In the genomic region with DNA sequence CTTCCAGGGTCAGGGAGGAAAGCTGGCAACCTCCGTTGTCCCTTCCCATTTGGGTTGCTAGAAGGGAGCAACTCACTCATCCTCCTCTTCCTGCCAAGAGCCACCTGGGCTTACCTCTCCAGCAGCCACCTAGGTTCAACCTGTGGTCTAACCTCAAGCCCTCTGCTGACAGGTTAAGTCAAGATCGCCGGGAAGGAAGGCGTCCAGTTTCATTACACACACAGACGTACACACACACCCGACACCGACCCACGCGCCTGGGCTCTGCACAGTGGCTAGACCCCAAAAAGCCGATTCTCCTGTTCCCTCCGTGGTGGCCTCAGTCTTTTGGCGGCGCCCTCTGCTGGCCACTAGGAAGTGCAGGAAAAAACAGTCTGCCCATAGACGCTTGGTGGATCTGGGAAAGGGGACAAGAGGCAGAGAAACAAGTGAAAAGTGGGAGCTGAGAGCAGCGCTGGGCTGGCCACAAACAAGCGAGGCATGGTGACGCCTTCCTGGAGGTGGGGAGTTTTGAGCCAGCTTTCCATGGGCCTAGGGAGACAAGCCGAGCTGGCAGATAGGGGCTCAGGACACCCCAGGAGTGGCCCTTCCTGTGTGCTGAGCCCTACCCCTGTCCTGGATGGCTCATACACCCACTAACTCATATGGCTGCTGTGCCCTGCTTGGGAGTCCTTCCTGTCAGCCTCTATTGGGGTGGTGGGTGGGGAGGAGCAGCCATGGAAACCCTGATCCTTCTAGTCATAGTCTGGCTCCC, we compare ENCODE assay signal across 8 cellular contexts. TPM values are rescaled to one million over a fixed set of nuclear protein-coding genes. Genes with fewer than 3 reads are reported as not detected.
A peak's percentile ranks its signal among the peaks of the same experiment; 100 is the strongest.
DNase-seq lines count a peak whose midpoint lies in the region; ATAC-seq and TF ChIP-seq lines count a peak whose summit lies in the region.

No MANE protein-coding gene starts in this region.

- no peaks in the 10 kb centered on the region for H3K79me2 ChIP-seq in neural cell (replicated peaks; ENCODE audit: insufficient read depth, low read length)

- ATAC-seq in GM18868 (IDR thresholded peaks at IDR 0.05; ENCODE audit: unreplicated experiment), result peak; percentile 33

- no peaks in the 10 kb centered on the region for H4K20me1 ChIP-seq in neural cell (ENCODE audit: insufficient read depth)

- no peaks in the 10 kb centered on the region for H3K9me2 ChIP-seq in neural cell (ENCODE audit: insufficient read depth, low read length)

- no peaks in the 10 kb centered on the region for H3F3A ChIP-seq in neural cell (ENCODE audit: insufficient read depth, low read length, poor library complexity, severe bottlenecking)

- H3K4me1 ChIP-seq in HUES64 (ENCODE audit: insufficient read depth, low read length) (peaks cover 24% of the 10 kb centered on the region), esophagus (ENCODE audit: control insufficient read depth in 2 of 2, insufficient read depth in 2 of 2, low read length in 1 of 2) (peaks cover 2 to 25% of the 10 kb centered on the region in 2 donors)

- H3K9ac ChIP-seq in HUES64 (ENCODE audit: low read depth, low read length), result no peak overlapping the region
- no peak overlapping the region for H3K9ac ChIP-seq in neural cell (ENCODE audit: low read length)

- no peaks in the 10 kb centered on the region for H3K27me3 ChIP-seq in HUES64 (ENCODE audit: insufficient read depth, low read length)
- H3K27me3 ChIP-seq in esophagus (ENCODE audit: control insufficient read depth in 1 of 2, insufficient read depth in 2 of 2, low read length in 2 of 2), result no peaks in the 10 kb centered on the region
- peaks cover 3% of the 10 kb centered on the region for H3K27me3 ChIP-seq in neural cell (ENCODE audit: insufficient read depth, low read depth, low read length)

- no peak overlapping the region for H3K4me2 ChIP-seq in neural cell (ENCODE audit: low read length)

- H3K36me3 ChIP-seq in HUES64 (ENCODE audit: insufficient read depth, low read length), result no peaks in the 10 kb centered on the region
- H3K36me3 ChIP-seq in esophagus (ENCODE audit: control insufficient read depth in 2 of 2, insufficient read depth in 2 of 2, low read length in 1 of 2), result no peaks in the 10 kb centered on the region
- no peaks in the 10 kb centered on the region for H3K36me3 ChIP-seq in neural cell (ENCODE audit: insufficient read depth, low read length)

- no peak for TF ChIP-seq EP300 in neural cell (conservative IDR thresholded peaks at IDR 0.05; ENCODE audit: poor library complexity, severe bottlenecking)

- peak; percentile 93 for TF ChIP-seq CTCF in neural cell (IDR thresholded peaks at IDR 0.05; ENCODE audit: poor library complexity, severe bottlenecking)

- peak; percentile 83 for TF ChIP-seq RAD21 in neural cell (conservative IDR thresholded peaks at IDR 0.05)

- H2AFZ ChIP-seq in neural cell (ENCODE audit: low read depth, low read length), result no peak overlapping the region

- 15% methylated on average over 18 of the region's 18 CpGs for WGBS in HUES64
- 4 to 6% methylated on average over 18 of the region's 18 CpGs for WGBS in esophagus, 2 donors

- H3K27ac ChIP-seq in HUES64 (ENCODE audit: low read depth, low read length) (no peak overlapping the region), esophagus (ENCODE audit: low read depth in 2 of 2, low read length in 1 of 2) (peak overlapping the region; percentile 74 to 86), neural cell (ENCODE audit: low read length) (no peak overlapping the region)

- no peaks in the 10 kb centered on the region for H3K9me3 ChIP-seq in HUES64 (ENCODE audit: insufficient read depth, low read depth, low read length)
- no peaks in the 10 kb centered on the region for H3K9me3 ChIP-seq in esophagus (ENCODE audit: control insufficient read depth in 2 of 2, insufficient read depth in 1 of 2, low read depth in 1 of 2, low read length in 1 of 2)
- H3K9me3 ChIP-seq in neural cell (ENCODE audit: low read length), result no peaks in the 10 kb centered on the region

- peak; percentile 10 to 45 for DNase-seq in activated CD8-positive, alpha-beta memory T cell treated with anti-CD3 and anti-CD28 coated beads for 4 hours (ENCODE audit: low read depth in 2 of 2)
- DNase-seq in superior temporal gyrus (ENCODE audit: extremely low spot score) (peak; percentile 90), NCI-H146 treated with DMSO at 0.1 percent for 48 hours (lab: John Stamatoyannopoulos, UW; ENCODE audit: unreplicated experiment) (no peak), NCI-H1694 (lab: John Stamatoyannopoulos, UW) (no peak)

- peak overlapping the region; percentile 52; the same call in 1 of the 2 replicates for H3K4me3 ChIP-seq in HUES64 (ENCODE audit: low read length)
- H3K4me3 ChIP-seq in esophagus (ENCODE audit: low read depth in 1 of 2, low read length in 2 of 2), result peak overlapping the region; percentile 41
- H3K4me3 ChIP-seq in neural cell (ENCODE audit: low read length), result no peak overlapping the region

TF ChIP-seq in neural cell, 6 proteins besides CTCF, POLR2A, EP300 and RAD21:
- no peak for TF ChIP-seq TAF1 (IDR thresholded peaks at IDR 0.05; ENCODE audit: low read depth)
- TF ChIP-seq SMC3 (conservative IDR thresholded peaks at IDR 0.05; ENCODE audit: poor library complexity), result peak; percentile 97
- TF ChIP-seq POLR2AphosphoS5 (IDR thresholded peaks at IDR 0.05), result no peak
- peak; percentile 10 for TF ChIP-seq MXI1 (conservative IDR thresholded peaks at IDR 0.05; ENCODE audit: poor library complexity, severe bottlenecking)
- TF ChIP-seq EZH2 (IDR thresholded peaks at IDR 0.05; ENCODE audit: borderline replicate concordance, insufficient read depth, low read length, poor library complexity, severe bottlenecking), result no peak
- TF ChIP-seq, protein P1, sequence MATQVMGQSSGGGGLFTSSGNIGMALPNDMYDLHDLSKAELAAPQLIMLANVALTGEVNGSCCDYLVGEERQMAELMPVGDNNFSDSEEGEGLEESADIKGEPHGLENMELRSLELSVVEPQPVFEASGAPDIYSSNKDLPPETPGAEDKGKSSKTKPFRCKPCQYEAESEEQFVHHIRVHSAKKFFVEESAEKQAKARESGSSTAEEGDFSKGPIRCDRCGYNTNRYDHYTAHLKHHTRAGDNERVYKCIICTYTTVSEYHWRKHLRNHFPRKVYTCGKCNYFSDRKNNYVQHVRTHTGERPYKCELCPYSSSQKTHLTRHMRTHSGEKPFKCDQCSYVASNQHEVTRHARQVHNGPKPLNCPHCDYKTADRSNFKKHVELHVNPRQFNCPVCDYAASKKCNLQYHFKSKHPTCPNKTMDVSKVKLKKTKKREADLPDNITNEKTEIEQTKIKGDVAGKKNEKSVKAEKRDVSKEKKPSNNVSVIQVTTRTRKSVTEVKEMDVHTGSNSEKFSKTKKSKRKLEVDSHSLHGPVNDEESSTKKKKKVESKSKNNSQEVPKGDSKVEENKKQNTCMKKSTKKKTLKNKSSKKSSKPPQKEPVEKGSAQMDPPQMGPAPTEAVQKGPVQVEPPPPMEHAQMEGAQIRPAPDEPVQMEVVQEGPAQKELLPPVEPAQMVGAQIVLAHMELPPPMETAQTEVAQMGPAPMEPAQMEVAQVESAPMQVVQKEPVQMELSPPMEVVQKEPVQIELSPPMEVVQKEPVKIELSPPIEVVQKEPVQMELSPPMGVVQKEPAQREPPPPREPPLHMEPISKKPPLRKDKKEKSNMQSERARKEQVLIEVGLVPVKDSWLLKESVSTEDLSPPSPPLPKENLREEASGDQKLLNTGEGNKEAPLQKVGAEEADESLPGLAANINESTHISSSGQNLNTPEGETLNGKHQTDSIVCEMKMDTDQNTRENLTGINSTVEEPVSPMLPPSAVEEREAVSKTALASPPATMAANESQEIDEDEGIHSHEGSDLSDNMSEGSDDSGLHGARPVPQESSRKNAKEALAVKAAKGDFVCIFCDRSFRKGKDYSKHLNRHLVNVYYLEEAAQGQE (IDR thresholded peaks at IDR 0.05; ENCODE audit: borderline replicate concordance), result no peak

RNA-seq across cellular contexts. Expression of a gene that starts 52.7 kb away (rescaled TPM):
- polyA plus RNA-seq in HUES64 (2013, experiment 1 of 2), result 73.2 TPM
- polyA plus RNA-seq in HUES64 (2013, experiment 2 of 2), result 69.5 TPM
- polyA plus RNA-seq in esophagus (10 to 100 TPM; 31.9 to 63.8 TPM), neural cell (66.4 and 70.7 TPM in 2 replicates)
- polyA minus RNA-seq in neural cell, result 36.0 and 37.6 TPM in 2 replicates

RNA-seq across cellular contexts. Expression of a gene that starts 52.8 kb away (rescaled TPM):
- 28.4 TPM for polyA plus RNA-seq in HUES64 (2013, experiment 1 of 2)
- polyA plus RNA-seq in HUES64 (2013, experiment 2 of 2), result 34.5 TPM
- 10 to 100 TPM; 21.6 to 37.9 TPM for polyA plus RNA-seq in esophagus
- 49.9 and 67.5 TPM in 2 replicates for polyA plus RNA-seq in neural cell
- polyA minus RNA-seq in neural cell, result 49.8 and 57.9 TPM in 2 replicates

Comparison
In these comparisons a context has a peak if more than half of its experiments do, and no peak if none do; other contexts are left out.
1. H3K27ac ChIP-seq: peak in esophagus (2 of 2); none in HUES64 (single experiment) and neural cell (single experiment).
2. DNase-seq: peak in activated CD8-positive, alpha-beta memory T cell treated with anti-CD3 and anti-CD28 coated beads for 4 hours (2 of 2) and superior temporal gyrus (single experiment); none in NCI-H146 treated with DMSO at 0.1 percent for 48 hours (single experiment) and NCI-H1694 (single experiment).